Comparison of ENCODE assay signal across 8 cellular contexts in genomic region chr6:134437376-134437775, GRCh38.
DNase-seq lines count a peak whose midpoint lies in the region; ATAC-seq and TF ChIP-seq lines count a peak whose summit lies in the region.

No MANE protein-coding gene starts in this region.

- DNase-seq in GM13976 (ENCODE audit: low spot score) (peak; percentile 36), right cardiac atrium (peak in 1 of 3 donors; percentile 42), RWPE1 (ENCODE audit: low spot score) (no peak), NCI-H2029 (lab: John Stamatoyannopoulos, UW) (no peak), WERI-Rb-1 (no peak)
- peak; percentile 7 for DNase-seq in activated CD8-positive, alpha-beta memory T cell treated with anti-CD3 and anti-CD28 coated beads, Interleukin-2, amount 50 U/mL, for 24 hours (ENCODE audit: extremely low read depth)

- intact Hi-C loops in right cardiac atrium (cut with DNase I), result no loop called here

- no peaks in the 10 kb centered on the region for H3K9me3 ChIP-seq in right cardiac atrium (ENCODE audit: control insufficient read depth, low read length)
- H3K9me3 ChIP-seq in WERI-Rb-1 (ENCODE audit: severe bottlenecking), result no peaks in the 10 kb centered on the region

- WGBS in right cardiac atrium, result 58% methylated on average over 4 of the region's 4 CpGs

- CTCF ChIA-PET in RWPE1 (lab: Yijun Ruan, JAX), result interaction anchor here (0.6 to 1.0 kb wide), 2 partner anchors 106 to 207 kb away, joined by 3 to 4 read pairs; no protein-coding TSS in a partner anchor

- H3K4me3 ChIP-seq in right cardiac atrium (ENCODE audit: low read length), result no peak overlapping the region
- no peak overlapping the region for H3K4me3 ChIP-seq in WERI-Rb-1 (ENCODE audit: low read depth, low read length)

- POLR2A ChIA-PET in RWPE1 (lab: Yijun Ruan, JAX; ENCODE audit: low non-redundant PET), result no interaction called here

- H3K27me3 ChIP-seq in right cardiac atrium (ENCODE audit: control insufficient read depth, insufficient read depth) (no peaks in the 10 kb centered on the region), WERI-Rb-1 (ENCODE audit: insufficient read depth, low read depth, severe bottlenecking) (no peaks in the 10 kb centered on the region)

- H3K4me1 ChIP-seq in right cardiac atrium (ENCODE audit: control insufficient read depth, insufficient read depth, low read length), result no peaks in the 10 kb centered on the region

- H3K27ac ChIP-seq in right cardiac atrium (ENCODE audit: low read length) (no peak overlapping the region), RWPE1 (no peak overlapping the region), WERI-Rb-1 (no peak overlapping the region)

- ATAC-seq in HG03280 (IDR thresholded peaks at IDR 0.05; ENCODE audit: unreplicated experiment) (peak; percentile 49), right cardiac atrium (peak; percentile 36 to 37), HG03196 (IDR thresholded peaks at IDR 0.05; ENCODE audit: unreplicated experiment) (no peak)

- TF ChIP-seq CTCF in GM13976 (IDR thresholded peaks at IDR 0.05; ENCODE audit: borderline replicate concordance, control extremely low read depth, extremely low read depth, insufficient read depth, missing control alignments), result no peak
- TF ChIP-seq CTCF in RWPE1 (conservative IDR thresholded peaks at IDR 0.05; ENCODE audit: low read depth), result no peak
- no peak for TF ChIP-seq CTCF in WERI-Rb-1 (IDR thresholded peaks at IDR 0.05; ENCODE audit: low read depth, low read length)

- in situ Hi-C loops in GM13976 (cut with MboI; ENCODE audit: low sequenced_read_pairs, unreplicated experiment), result no loop called here

- no peaks in the 10 kb centered on the region for H3K36me3 ChIP-seq in WERI-Rb-1

Comparison
In these comparisons a context has a peak if more than half of its experiments do, and no peak if none do; other contexts are left out.
1. DNase-seq: peak in GM13976 (single experiment) and activated CD8-positive, alpha-beta memory T cell treated with anti-CD3 and anti-CD28 coated beads, Interleukin-2, amount 50 U/mL, for 24 hours (single experiment); none in RWPE1 (single experiment), NCI-H2029 (single experiment) and WERI-Rb-1 (single experiment).